Comparison of ENCODE assay signal across 9 cellular contexts in genomic region chr14:32259368-32260013, GRCh38. TPM values are rescaled to one million over a fixed set of nuclear protein-coding genes. Genes with fewer than 3 reads are reported as not detected.
DNase-seq lines count a peak whose midpoint lies in the region; ATAC-seq and TF ChIP-seq lines count a peak whose summit lies in the region.
"Had no signal": no experiment of that assay in that cellular context is flagged by ENCODE, and none has a peak within 500 bp of the region (broad histone marks: within the 10 kb centered on the region; RNA-seq: fewer than 3 reads in every experiment).

No MANE protein-coding gene starts in this region.

- no peak for TF ChIP-seq EP300 in esophagus muscularis mucosa (IDR thresholded peaks at IDR 0.05)

- H3K36me3 ChIP-seq in esophagus muscularis mucosa, result peaks cover 0 to 4% (median 0%) of the 10 kb centered on the region in 4 donors
- no peaks in the 10 kb centered on the region for H3K36me3 ChIP-seq in CD4-positive, alpha-beta memory T cell (ENCODE audit: insufficient read depth, low read length)

- no peak for TF ChIP-seq CTCF in esophagus muscularis mucosa (IDR thresholded peaks at IDR 0.05)

- peaks cover 0 to 17% (median 8%) of the 10 kb centered on the region in 4 donors for H3K9me3 ChIP-seq in esophagus muscularis mucosa
- H3K9me3 ChIP-seq in CD4-positive, alpha-beta memory T cell (ENCODE audit: control insufficient read depth in 1 of 2, low read length in 2 of 2), result no peaks in the 10 kb centered on the region

- H3K4me3 Mint-ChIP-seq in CD4-positive, alpha-beta memory T cell, result no peak overlapping the region

- DNase-seq in Caki2 (ENCODE audit: low read depth), result peak; percentile 45
- peak; percentile 78 for DNase-seq in RKO (ENCODE audit: low spot score)
- DNase-seq in glomerular visceral epithelial cell (ENCODE audit: extremely low spot score), result peak; percentile 62
- no peak for DNase-seq in esophagus muscularis mucosa (ENCODE audit: extremely low spot score)
- DNase-seq in putamen (ENCODE audit: low spot score), result no peak
- DNase-seq in CD4-positive, alpha-beta memory T cell, result no peak

- H3K27me3 ChIP-seq in esophagus muscularis mucosa, result no peaks in the 10 kb centered on the region
- no peaks in the 10 kb centered on the region for H3K27me3 ChIP-seq in CD4-positive, alpha-beta memory T cell (ENCODE audit: insufficient read depth, low read length)

- H3K27me3 Mint-ChIP-seq in CD4-positive, alpha-beta memory T cell, result peaks cover 0 to 2% of the 10 kb centered on the region in 2 donors

- H3K27ac Mint-ChIP-seq in CD4-positive, alpha-beta memory T cell, result peak overlapping the region in 1 of 7 donors; percentile 0

- peak; percentile 77 for ATAC-seq in GM19035 (IDR thresholded peaks at IDR 0.05; ENCODE audit: unreplicated experiment)
- peak; percentile 90 for ATAC-seq in HG03039 (IDR thresholded peaks at IDR 0.05; ENCODE audit: unreplicated experiment)

- H3K4me3 ChIP-seq in esophagus muscularis mucosa, result no peak overlapping the region
- no peak overlapping the region for H3K4me3 ChIP-seq in CD4-positive, alpha-beta memory T cell (ENCODE audit: low read length in 2 of 2)

- H3K27ac ChIP-seq in esophagus muscularis mucosa (replicated peaks in 1 of 4), result no peak overlapping the region
- H3K27ac ChIP-seq in CD4-positive, alpha-beta memory T cell (ENCODE audit: low read depth, low read length), result no peak overlapping the region

- CTCF ChIA-PET in CD4-positive, alpha-beta memory T cell (lab: Charles Lee; ENCODE audit: partially characterized antibody), result interaction anchor here (1.4 to 2.0 kb wide), 3 partner anchors 9 to 333 kb away, joined by 5 to 14 read pairs (median 10); no protein-coding TSS in a partner anchor

- no peak for TF ChIP-seq POLR2A in esophagus muscularis mucosa (IDR thresholded peaks at IDR 0.05; ENCODE audit: low read depth)

- peaks cover 0 to 10% (median 4%) of the 10 kb centered on the region in 4 donors for H3K4me1 Mint-ChIP-seq in CD4-positive, alpha-beta memory T cell

- H3K36me3 Mint-ChIP-seq in CD4-positive, alpha-beta memory T cell, result peaks cover 2 to 6% of the 10 kb centered on the region in 2 donors

- POLR2A ChIA-PET in CD4-positive, alpha-beta memory T cell (lab: Charles Lee; ENCODE audit: partially characterized antibody), result interaction anchor here (1.0 kb wide), 1 partner anchor 183 kb away, joined by 4 read pairs; the partner anchor contains the start of gene ARHGAP5

- peaks cover 16 to 39% (median 29%) of the 10 kb centered on the region in 4 donors for H3K4me1 ChIP-seq in esophagus muscularis mucosa
- no peaks in the 10 kb centered on the region for H3K4me1 ChIP-seq in CD4-positive, alpha-beta memory T cell (ENCODE audit: insufficient read depth, low read length)

- H3K9me3 Mint-ChIP-seq in CD4-positive, alpha-beta memory T cell, result peaks cover 2 to 20% (median 12%) of the 10 kb centered on the region in 8 donors

- in situ Hi-C loops in Caki2 (cut with HindIII; ENCODE audit: low pct_unique_long_range_greater_than_20kb, low sequenced_read_pairs), result no loop called here

- intact Hi-C loops in esophagus muscularis mucosa (cut with DNase I), result loop anchor here (5.0 kb wide), 1 partner anchor 208 kb away; no protein-coding TSS in a partner anchor
- intact Hi-C loops in CD4-positive, alpha-beta memory T cell (cut with micrococcal nuclease), result loop anchor here (5.0 kb wide), 1 partner anchor 303 kb away; no protein-coding TSS in a partner anchor

RNA-seq across cellular contexts. Expression of gene RNU6-8, which starts 56.4 kb away (rescaled TPM):
- total RNA-seq in Caki2 (2014; rRNA removed; shearing (Covaris generic); ENCODE audit: low replicate concordance), result not detected in 2 replicates
- not detected for total RNA-seq in esophagus muscularis mucosa
- total RNA-seq in CD4-positive, alpha-beta memory T cell, result not detected
- polyA plus RNA-seq in CD4-positive, alpha-beta memory T cell, result not detected
- total RNA-seq: subcutaneous adipose tissue had no signal

RNA-seq across cellular contexts. Expression of gene RNU6-7, which starts 57.6 kb away (rescaled TPM):
- total RNA-seq in Caki2 (2014; rRNA removed; shearing (Covaris generic); ENCODE audit: low replicate concordance), result not detected in 2 replicates
- not detected for total RNA-seq in esophagus muscularis mucosa
- total RNA-seq in CD4-positive, alpha-beta memory T cell, result not detected
- polyA plus RNA-seq in CD4-positive, alpha-beta memory T cell, result not detected
- total RNA-seq: subcutaneous adipose tissue had no signal

Comparison
In these comparisons a context has a peak if more than half of its experiments do, and no peak if none do; other contexts are left out.
1. DNase-seq: peak in Caki2 (single experiment), RKO (single experiment) and glomerular visceral epithelial cell (single experiment); none in esophagus muscularis mucosa (single experiment), putamen (single experiment) and CD4-positive, alpha-beta memory T cell (0 of 5).